Comparison of ENCODE assay signal across 18 cellular contexts in genomic region chr17:3984719-3985444, GRCh38. TPM values are rescaled to one million over a fixed set of nuclear protein-coding genes. Genes with fewer than 3 reads are reported as not detected.
A peak's percentile ranks its signal among the peaks of the same experiment; 100 is the strongest.
DNase-seq lines count a peak whose midpoint lies in the region; ATAC-seq, FAIRE-seq and TF ChIP-seq lines count a peak whose summit lies in the region.
"Had no signal": no experiment of that assay in that cellular context is flagged by ENCODE, and none has a peak within 500 bp of the region (broad histone marks: within the 10 kb centered on the region; RNA-seq: fewer than 3 reads in every experiment).

No MANE protein-coding gene starts in this region.

- H3K4me1 ChIP-seq in left ventricle myocardium inferior (peaks cover 57% of the 10 kb centered on the region), right cardiac atrium (ENCODE audit: control insufficient read depth, insufficient read depth, low read length) (peaks cover 7% of the 10 kb centered on the region), K562 (replicated peaks in 1 of 2; ENCODE audit: control insufficient read depth in 2 of 2, insufficient read depth in 2 of 2, low read length in 2 of 2) (peaks cover 8 to 42% of the 10 kb centered on the region in 2 experiments; a peak in 3 of 5 replicates), HepG2 (ENCODE audit: insufficient read depth, low read length) (peaks cover 66% of the 10 kb centered on the region), neuronal stem cell (ENCODE audit: control insufficient read depth in 2 of 2, insufficient read depth in 1 of 2, low read depth in 1 of 2, low read length in 2 of 2) (peaks cover 5% of the 10 kb centered on the region in 2 donors)

- TF ChIP-seq POLR2A in K562 (conservative IDR thresholded peaks at IDR 0.05), result no peak
- no peak for TF ChIP-seq POLR2A in HepG2 (IDR thresholded peaks at IDR 0.05; ENCODE audit: insufficient read depth in 1 of 2, low read depth in 2 of 2, low read length in 2 of 2)

- POLR2A ChIA-PET in K562 (lab: Yijun Ruan, JAX) (interaction anchor here (0.6 to 1.2 kb wide), 2 partner anchors 19 to 140 kb away, joined by 3 read pairs; no protein-coding TSS in a partner anchor), HepG2 (lab: Yijun Ruan, JAX) (no interaction called here)
- POLR2A ChIA-PET in activated CD8-positive, alpha-beta T cell treated with anti-CD3 and anti-CD28 coated beads, Interleukin-2, amount 10 ng/mL, durations not matched to agents 7 days and 5 days (lab: Charles Lee), result interaction anchor here (1.3 kb wide), 1 partner anchor 22 kb away, joined by 4 read pairs; no protein-coding TSS in a partner anchor

- H3K27me3 ChIP-seq in left ventricle myocardium inferior (ENCODE audit: low read depth) (no peaks in the 10 kb centered on the region), right cardiac atrium (ENCODE audit: control insufficient read depth, insufficient read depth) (no peaks in the 10 kb centered on the region), K562 (ENCODE audit: control insufficient read depth in 2 of 2, insufficient read depth in 2 of 2, low read length in 2 of 2) (no peaks in the 10 kb centered on the region), HepG2 (ENCODE audit: control insufficient read depth in 1 of 2, insufficient read depth in 2 of 2, low read length in 2 of 2) (peaks cover 1 to 45% of the 10 kb centered on the region in 2 experiments; a peak in 4 of 5 replicates), neuronal stem cell (ENCODE audit: control insufficient read depth in 3 of 3, insufficient read depth in 3 of 3, low read depth in 1 of 3, low read length in 3 of 3) (peaks cover 0 to 6% (median 0%) of the 10 kb centered on the region in 3 experiments)
- H3K27me3 ChIP-seq: SJSA1 had no signal

- H2AFZ ChIP-seq in K562 (ENCODE audit: low read depth, low read length) (no peak overlapping the region), HepG2 (ENCODE audit: low read length) (no peak overlapping the region), neuronal stem cell (ENCODE audit: low read length) (no peak overlapping the region)

- DNase-seq in left ventricle myocardium inferior (no peak), right cardiac atrium (no peak), K562 (ENCODE audit: extremely low read depth in 1 of 4, low spot score in 3 of 4) (no peak), HepG2 (ENCODE audit: low spot score) (no peak), SHP77 treated with DMSO at 0.1 percent for 48 hours (lab: John Stamatoyannopoulos, UW) (no peak), DMS 273 (lab: John Stamatoyannopoulos, UW; ENCODE audit: unreplicated experiment) (no peak), neuronal stem cell (ENCODE audit: low spot score) (no peak)
- no peak for DNase-seq in activated CD8-positive, alpha-beta T cell treated with anti-CD3 and anti-CD28 coated beads, Interleukin-2, amount 10 ng/mL, durations not matched to agents 7 days and 5 days
- DNase-seq: ACHN; CD4-positive, CD25-positive, alpha-beta regulatory T cell; DMS79; NCI-H1417 treated with DMSO at 0.1 percent for 48 hours; NCI-H1930; NCI-H2171; NCI-H446 treated with DMSO at 0.1 percent for 48 hours; NK-92 treated with Interleukin-12 subunit alpha and Interleukin-12 subunit beta, amount 100 ng/mL, for 24 hours; RPMI8226 had no signal

- H3K4me1 Mint-ChIP-seq in activated CD8-positive, alpha-beta T cell treated with anti-CD3 and anti-CD28 coated beads, Interleukin-2, amount 10 ng/mL, durations not matched to agents 7 days and 5 days (ENCODE audit: low read depth), result peaks cover 20% of the 10 kb centered on the region

- CTCF ChIA-PET in K562 (lab: Yijun Ruan, JAX; ENCODE audit: low intra/inter-chr PET ratio), result no interaction called here
- CTCF ChIA-PET in HepG2 (lab: Yijun Ruan, JAX; ENCODE audit: low intra/inter-chr PET ratio, low total read pairs), result no interaction called here
- CTCF ChIA-PET in activated CD8-positive, alpha-beta T cell treated with anti-CD3 and anti-CD28 coated beads, Interleukin-2, amount 10 ng/mL, durations not matched to agents 7 days and 5 days (lab: Charles Lee), result no interaction called here

- peaks cover 2% of the 10 kb centered on the region for H3K27me3 Mint-ChIP-seq in activated CD8-positive, alpha-beta T cell treated with anti-CD3 and anti-CD28 coated beads, Interleukin-2, amount 10 ng/mL, durations not matched to agents 7 days and 5 days (ENCODE audit: low read depth)

- BruUV-seq in K562 (replicated peaks; lab: Mats Ljungman, UMichigan) (no TSS peak), HepG2 (replicated peaks; lab: Mats Ljungman, UMichigan) (no TSS peak)

- no peak for ATAC-seq in right cardiac atrium
- no peak for ATAC-seq in K562
- no peak for ATAC-seq in HepG2
- no peak for ATAC-seq in activated CD8-positive, alpha-beta T cell treated with anti-CD3 and anti-CD28 coated beads, Interleukin-2, amount 10 ng/mL, durations not matched to agents 7 days and 5 days

- FAIRE-seq in K562 (lab: Jason Lieb, UNC) (no peak), HepG2 (lab: Jason Lieb, UNC) (no peak)

- H2BK120ac ChIP-seq in neuronal stem cell (ENCODE audit: low read depth, low read length), result no peak overlapping the region

- no peaks in the 10 kb centered on the region for H4K20me1 ChIP-seq in K562 (replicated peaks; ENCODE audit: control insufficient read depth, insufficient read depth, low read length)
- H4K20me1 ChIP-seq in HepG2 (ENCODE audit: insufficient read depth, low read length), result no peaks in the 10 kb centered on the region

- H3K27ac ChIP-seq in left ventricle myocardium inferior (replicated peaks), result peak overlapping the region; percentile 63
- H3K27ac ChIP-seq in right cardiac atrium (ENCODE audit: low read length), result no peak overlapping the region
- no peak overlapping the region for H3K27ac ChIP-seq in K562 (ENCODE audit: extremely low read depth, low read depth, low read length)
- no peak overlapping the region for H3K27ac ChIP-seq in HepG2 (ENCODE audit: extremely low read length, insufficient read depth, low read length)
- H3K27ac ChIP-seq in neuronal stem cell (replicated peaks; ENCODE audit: low read length), result no peak overlapping the region
- H3K27ac ChIP-seq: SJSA1 had no signal

- no peak overlapping the region for H2AK5ac ChIP-seq in neuronal stem cell (ENCODE audit: low read depth, low read length)

- H3K23ac ChIP-seq in neuronal stem cell (ENCODE audit: low read depth, low read length, poor library complexity), result no peak overlapping the region

- no peak overlapping the region for H3K4ac ChIP-seq in neuronal stem cell (ENCODE audit: low read length)

- H3K9me1 ChIP-seq in K562 (ENCODE audit: control insufficient read depth, insufficient read depth, low read length), result no peaks in the 10 kb centered on the region

- H4K91ac ChIP-seq in neuronal stem cell (ENCODE audit: low read depth, low read length, poor library complexity), result no peak overlapping the region

- H4K8ac ChIP-seq in neuronal stem cell (ENCODE audit: low read depth, low read length), result no peak overlapping the region

- H3K4me3 Mint-ChIP-seq in activated CD8-positive, alpha-beta T cell treated with anti-CD3 and anti-CD28 coated beads, Interleukin-2, amount 10 ng/mL, durations not matched to agents 7 days and 5 days, result no peak overlapping the region
- H3K4me3 Mint-ChIP-seq: CD4-positive, CD25-positive, alpha-beta regulatory T cell had no signal

- H2BK12ac ChIP-seq in neuronal stem cell (ENCODE audit: low read length), result no peak overlapping the region

- no peak overlapping the region for H2BK5ac ChIP-seq in neuronal stem cell (ENCODE audit: low read length)

- H3K36me3 ChIP-seq in left ventricle myocardium inferior, result no peaks in the 10 kb centered on the region
- no peaks in the 10 kb centered on the region for H3K36me3 ChIP-seq in K562 (ENCODE audit: control insufficient read depth, insufficient read depth, low read length)
- no peaks in the 10 kb centered on the region for H3K36me3 ChIP-seq in HepG2 (replicated peaks in 1 of 2; ENCODE audit: control insufficient read depth in 1 of 2, insufficient read depth in 2 of 2, low read length in 2 of 2)
- H3K36me3 ChIP-seq in neuronal stem cell (replicated peaks in 1 of 2; ENCODE audit: control insufficient read depth in 2 of 2, insufficient read depth in 2 of 2, low read length in 2 of 2), result no peaks in the 10 kb centered on the region
- H3K36me3 ChIP-seq: SJSA1 had no signal

- no peak for TF ChIP-seq CTCF in left ventricle myocardium inferior (IDR thresholded peaks at IDR 0.05; ENCODE audit: borderline replicate concordance)
- no peak for TF ChIP-seq CTCF in K562 (IDR thresholded peaks at IDR 0.05 in 2 of 3, conservative IDR thresholded peaks at IDR 0.05 in 1 of 3; ENCODE audit: insufficient read depth in 2 of 3, low read depth in 1 of 3, low read length in 3 of 3)
- no peak for TF ChIP-seq CTCF in HepG2 (CRISPR knock-in tag; IDR thresholded peaks at IDR 0.05)

- no peak overlapping the region for H3K4me2 ChIP-seq in K562 (ENCODE audit: insufficient read depth, low read length)
- H3K4me2 ChIP-seq in HepG2 (ENCODE audit: low read depth, low read length), result no peak overlapping the region
- H3K4me2 ChIP-seq in neuronal stem cell (ENCODE audit: insufficient read depth, low read length, poor library complexity, severe bottlenecking), result no peak overlapping the region

- H3K14ac ChIP-seq in neuronal stem cell (ENCODE audit: low read length), result no peak overlapping the region

- intact Hi-C loops in left ventricle myocardium inferior (cut with micrococcal nuclease), result no loop called here
- intact Hi-C loops in right cardiac atrium (cut with DNase I), result no loop called here
- intact Hi-C loops in K562 (cut with micrococcal nuclease), result no loop called here
- intact Hi-C loops in HepG2 (cut with micrococcal nuclease; ENCODE audit: unreplicated experiment), result no loop called here

- TF ChIP-seq RAD21 in K562 (CRISPR knock-in tag; conservative IDR thresholded peaks at IDR 0.05 in 1 of 2, IDR thresholded peaks at IDR 0.05 in 1 of 2), result no peak
- TF ChIP-seq RAD21 in HepG2 (CRISPR knock-in tag; IDR thresholded peaks at IDR 0.05), result no peak

- H2BK15ac ChIP-seq in neuronal stem cell (ENCODE audit: low read length), result no peak overlapping the region

- H3K9ac ChIP-seq in K562 (ENCODE audit: insufficient read depth in 1 of 2, low read depth in 2 of 2, low read length in 2 of 2), result no peak overlapping the region
- no peak overlapping the region for H3K9ac ChIP-seq in HepG2 (ENCODE audit: insufficient read depth, low read depth, low read length)
- no peak overlapping the region for H3K9ac ChIP-seq in neuronal stem cell (ENCODE audit: low read depth, low read length, poor library complexity)

- no peaks in the 10 kb centered on the region for H3K9me3 Mint-ChIP-seq in activated CD8-positive, alpha-beta T cell treated with anti-CD3 and anti-CD28 coated beads, Interleukin-2, amount 10 ng/mL, durations not matched to agents 7 days and 5 days (ENCODE audit: insufficient read depth)
- H3K9me3 Mint-ChIP-seq: CD4-positive, CD25-positive, alpha-beta regulatory T cell had no signal

- 98% methylated on average over 25 of the region's 25 CpGs for WGBS in right cardiac atrium
- 92% methylated on average over 6 of the region's 25 CpGs for WGBS in K562 (ENCODE audit: insufficient coverage, low coverage, missing lambda C conversion rate)
- WGBS in HepG2 (ENCODE audit: low lambda C conversion rate), result 91% methylated on average over 25 of the region's 25 CpGs
- no CpG with 5 or more reads among the region's 25 CpGs for WGBS in neuronal stem cell (ENCODE audit: extremely low coverage in 2 of 2, insufficient read length in 2 of 2, insufficient replicate concordance in 1 of 2), 2 donors

- TF ChIP-seq EP300 in K562 (IDR thresholded peaks at IDR 0.05; ENCODE audit: low read length) (no peak), HepG2 (IDR thresholded peaks at IDR 0.05; ENCODE audit: low read depth in 2 of 2, low read length in 2 of 2) (no peak), HepG2 (CRISPR knock-in tag; IDR thresholded peaks at IDR 0.05; ENCODE audit: borderline replicate concordance) (no peak)

- no peaks in the 10 kb centered on the region for H3K36me3 Mint-ChIP-seq in activated CD8-positive, alpha-beta T cell treated with anti-CD3 and anti-CD28 coated beads, Interleukin-2, amount 10 ng/mL, durations not matched to agents 7 days and 5 days (ENCODE audit: low read depth)
- H3K36me3 Mint-ChIP-seq: CD4-positive, CD25-positive, alpha-beta regulatory T cell had no signal

- in situ Hi-C loops in K562 (cut with MboI), result no loop called here
- in situ Hi-C loops in HepG2 (cut with HindIII; ENCODE audit: extremely low pct_ligation_motif_present, low pct_unique_long_range_greater_than_20kb), result no loop called here

- no peak overlapping the region for H3K18ac ChIP-seq in neuronal stem cell (ENCODE audit: low read length)

- H3K79me2 ChIP-seq in K562 (ENCODE audit: control insufficient read depth, insufficient read depth, low read length) (no peaks in the 10 kb centered on the region), HepG2 (ENCODE audit: insufficient read depth, low read length) (no peaks in the 10 kb centered on the region)

- H3K9me3 ChIP-seq in left ventricle myocardium inferior (replicated peaks) (no peaks in the 10 kb centered on the region), right cardiac atrium (ENCODE audit: control insufficient read depth, low read length) (no peaks in the 10 kb centered on the region), K562 (replicated peaks; ENCODE audit: control insufficient read depth, insufficient read depth, low read depth, low read length) (no peaks in the 10 kb centered on the region), HepG2 (ENCODE audit: low read length) (no peaks in the 10 kb centered on the region), neuronal stem cell (replicated peaks in 1 of 2; ENCODE audit: control insufficient read depth in 2 of 2, insufficient read depth in 1 of 2, low read depth in 1 of 2, low read length in 2 of 2) (no peaks in the 10 kb centered on the region)
- H3K9me3 ChIP-seq: SJSA1 had no signal

- H3K79me1 ChIP-seq in neuronal stem cell (ENCODE audit: low read depth, low read length), result no peaks in the 10 kb centered on the region

- H3K4me3 ChIP-seq in left ventricle myocardium inferior, result no peak overlapping the region
- H3K4me3 ChIP-seq in right cardiac atrium (ENCODE audit: low read length), result no peak overlapping the region
- H3K4me3 ChIP-seq in K562, result no peak overlapping the region
- H3K4me3 ChIP-seq in HepG2 (replicated peaks in 1 of 3; ENCODE audit: insufficient read depth in 1 of 3, low read depth in 2 of 3, low read length in 3 of 3), result no peak overlapping the region
- no peak overlapping the region for H3K4me3 ChIP-seq in neuronal stem cell (ENCODE audit: low read length in 2 of 2)
- H3K4me3 ChIP-seq: SJSA1 had no signal

- H3K27ac Mint-ChIP-seq in activated CD8-positive, alpha-beta T cell treated with anti-CD3 and anti-CD28 coated beads, Interleukin-2, amount 10 ng/mL, durations not matched to agents 7 days and 5 days, result no peak overlapping the region

RNA-seq across cellular contexts. Expression of gene ATP2A3, which starts 20.6 kb away (rescaled TPM):
- total RNA-seq in left ventricle myocardium inferior, result 8.6 TPM
- total RNA-seq in right cardiac atrium, result 10 to 100 TPM; 10.5 to 16.6 (median 15.5) TPM
- polyA plus RNA-seq in right cardiac atrium, result 7.9 TPM
- 198 and 586 TPM in 2 replicates for total RNA-seq in K562 (2011; cell fraction: chromatin; rRNA removed; ENCODE audit: low replicate concordance)
- total RNA-seq in K562 (2011; cell fraction: nucleolus; rRNA removed), result 353 and 436 TPM in 2 replicates
- 289 and 326 TPM in 2 replicates for total RNA-seq in K562 (2011; cell fraction: nucleoplasm; rRNA removed)
- 41.2 and 50.7 TPM in 2 replicates for total RNA-seq in K562 (2014; rRNA removed)
- total RNA-seq in K562 (2014; rRNA removed; fragmentation: Illumina TruSeq; extraction: Trizol), result 9.0 and 9.2 TPM in 2 replicates
- 16.9 TPM in 2 replicates for total RNA-seq in K562 (2015; rRNA removed; fragmentation: Illumina TruSeq; extraction: Trizol)
- total RNA-seq in K562 (2021), result 79.7 and 103 TPM in 2 replicates
- 42.6 and 65.4 TPM in 2 replicates for polyA plus RNA-seq in K562 (2011; rRNA removed)
- polyA plus RNA-seq in K562 (2011; cell fraction: cytosol; rRNA removed), result 45.9 and 88.8 TPM in 2 replicates
- polyA plus RNA-seq in K562 (2011; cell fraction: nucleus; rRNA removed), result 230 and 368 TPM in 2 replicates
- polyA plus RNA-seq in K562 (2012), result 77.5 and 466 TPM in 2 replicates
- 31.3 and 65.0 TPM in 2 replicates for polyA plus RNA-seq in K562 (2014; fragmentation: Illumina TruSeq; extraction: Trizol)
- polyA plus RNA-seq in K562 (2014; fragmentation: Nextera tagmentation; extraction: Ambion mirVana), result under 1 TPM; 0.65 to 0.66 TPM
- polyA plus RNA-seq in K562 (2014; rRNA removed), result 54.5 and 66.9 TPM in 2 replicates
- 33.8 and 63.1 TPM in 2 replicates for polyA minus RNA-seq in K562 (2011; rRNA and poly(A)+ RNA removed)
- polyA minus RNA-seq in K562 (2011; cell fraction: cytosol; rRNA and poly(A)+ RNA removed), result 71.3 and 83.9 TPM in 2 replicates
- 85.0 and 89.2 TPM in 2 replicates for polyA minus RNA-seq in K562 (2011; cell fraction: nucleus; rRNA and poly(A)+ RNA removed)
- not detected in 2 replicates for total RNA-seq in HepG2 (2016; rRNA removed; fragmentation: Illumina TruSeq; extraction: Trizol)
- total RNA-seq in HepG2 (2016; cell fraction: cytosol; rRNA removed; fragmentation: Illumina TruSeq; extraction: Trizol; ENCODE audit: low read depth), result not detected in 2 replicates
- total RNA-seq in HepG2 (2016; cell fraction: insoluble cytoplasmic fraction; rRNA removed; fragmentation: Illumina TruSeq; extraction: Trizol), result not detected in 2 replicates
- not detected in 2 replicates for total RNA-seq in HepG2 (2016; cell fraction: membrane; rRNA removed; fragmentation: Illumina TruSeq; extraction: Trizol)
- total RNA-seq in HepG2 (2016; cell fraction: nucleus; rRNA removed; fragmentation: Illumina TruSeq; extraction: Trizol), result not detected in 2 replicates
- 0.07 and 0.10 TPM in 2 replicates for polyA plus RNA-seq in HepG2 (2011; rRNA removed)
- polyA plus RNA-seq in HepG2 (2011; cell fraction: cytosol; rRNA removed), result 0.03 and 0.14 TPM in 2 replicates
- 0.16 and 0.40 TPM in 2 replicates for polyA plus RNA-seq in HepG2 (2011; cell fraction: nucleus; rRNA removed)
- polyA plus RNA-seq in HepG2 (2012), result 0.15 and 0.25 TPM in 2 replicates
- not detected in 2 replicates for polyA plus RNA-seq in HepG2 (2016; cell fraction: cytosol; fragmentation: Illumina TruSeq; extraction: Trizol; ENCODE audit: low read depth)
- not detected in 2 replicates for polyA plus RNA-seq in HepG2 (2016; cell fraction: insoluble cytoplasmic fraction; fragmentation: Illumina TruSeq; extraction: Trizol; ENCODE audit: low read depth)
- not detected in 2 replicates for polyA plus RNA-seq in HepG2 (2016; cell fraction: membrane; fragmentation: Illumina TruSeq; extraction: Trizol; ENCODE audit: low read depth)
- polyA plus RNA-seq in HepG2 (2016; cell fraction: nucleus; fragmentation: Illumina TruSeq; extraction: Trizol; ENCODE audit: insufficient read depth, low read depth), result not detected in 2 replicates
- polyA minus RNA-seq in HepG2 (2011; rRNA and poly(A)+ RNA removed; ENCODE audit: low replicate concordance), result 0.52 and 1.2 TPM in 2 replicates
- not detected in 2 replicates for polyA minus RNA-seq in HepG2 (2011; cell fraction: cytosol; rRNA and poly(A)+ RNA removed)
- 0.13 TPM in 1 of 2 replicates, not detected in the other for polyA minus RNA-seq in HepG2 (2011; cell fraction: nucleus; rRNA and poly(A)+ RNA removed)
- total RNA-seq in activated CD8-positive, alpha-beta T cell treated with anti-CD3 and anti-CD28 coated beads, Interleukin-2, amount 10 ng/mL, durations not matched to agents 7 days and 5 days, result 100 to 1,000 TPM; 341 to 354 TPM
- polyA plus RNA-seq in neuronal stem cell (2013, experiment 1 of 2), result 1.7 TPM
- 2.6 TPM for polyA plus RNA-seq in neuronal stem cell (2013, experiment 2 of 2)
